23 cellular contexts compared by ENCODE assay signal in genomic region chr4:158812543-158812942, GRCh38. TPM values are rescaled to one million over a fixed set of nuclear protein-coding genes. Genes with fewer than 3 reads are reported as not detected.
DNase-seq lines count a peak whose midpoint lies in the region; ATAC-seq and TF ChIP-seq lines count a peak whose summit lies in the region.
"Had no signal": no experiment of that assay in that cellular context is flagged by ENCODE, and none has a peak within 500 bp of the region (broad histone marks: within the 10 kb centered on the region; RNA-seq: fewer than 3 reads in every experiment).

No MANE protein-coding gene starts in this region.

- no peak for TF ChIP-seq CTCF in heart right ventricle (IDR thresholded peaks at IDR 0.05)
- no peak for TF ChIP-seq CTCF in esophagus muscularis mucosa (IDR thresholded peaks at IDR 0.05)
- no peak for TF ChIP-seq CTCF in sigmoid colon (IDR thresholded peaks at IDR 0.05)
- TF ChIP-seq CTCF in upper lobe of right lung (IDR thresholded peaks at IDR 0.05): no peak
- TF ChIP-seq CTCF in osteoblast (IDR thresholded peaks at IDR 0.05; ENCODE audit: extremely low read depth, low read depth, low read length): no peak

- H3K27ac ChIP-seq in heart right ventricle (peak overlapping the region; percentile 55 to 89 (median 80)), esophagus muscularis mucosa (replicated peaks in 1 of 4) (peak overlapping the region; percentile 76 to 84 (median 82)), sigmoid colon (peak overlapping the region; percentile 73 to 86 (median 83)), upper lobe of right lung (peak overlapping the region; percentile 58), osteoblast (ENCODE audit: low read depth, low read length) (no peak overlapping the region)
- H3K27ac ChIP-seq: A549, GM23248 had no signal

- TF ChIP-seq EP300 in esophagus muscularis mucosa (IDR thresholded peaks at IDR 0.05): no peak
- TF ChIP-seq EP300 in sigmoid colon (IDR thresholded peaks at IDR 0.05): no peak

- ATAC-seq in heart right ventricle (no peak), left cardiac atrium (no peak), upper lobe of right lung (no peak), HG03432 (IDR thresholded peaks at IDR 0.05; ENCODE audit: unreplicated experiment) (no peak)
- ATAC-seq: A549; activated CD8-positive, alpha-beta T cell treated with anti-CD3 and anti-CD28 coated beads, Interleukin-2, amount 10 ng/mL, durations not matched to agents 7 days and 5 days; naive thymus-derived CD4-positive, alpha-beta T cell had no signal

- no peaks in the 10 kb centered on the region for H3K9me3 ChIP-seq in heart right ventricle
- no peaks in the 10 kb centered on the region for H3K9me3 ChIP-seq in esophagus muscularis mucosa
- no peaks in the 10 kb centered on the region for H3K9me3 ChIP-seq in sigmoid colon
- H3K9me3 ChIP-seq in upper lobe of right lung: no peaks in the 10 kb centered on the region
- H3K9me3 ChIP-seq in osteoblast (ENCODE audit: low read depth, low read length): no peaks in the 10 kb centered on the region
- H3K9me3 ChIP-seq: A549, testis had no signal

- H3K27me3 ChIP-seq in heart right ventricle (no peaks in the 10 kb centered on the region), esophagus muscularis mucosa (no peaks in the 10 kb centered on the region), sigmoid colon (no peaks in the 10 kb centered on the region), upper lobe of right lung (no peaks in the 10 kb centered on the region), osteoblast (ENCODE audit: insufficient read depth, low read length) (no peaks in the 10 kb centered on the region)
- H3K27me3 ChIP-seq: testis had no signal

- no peak overlapping the region for H3K4me2 ChIP-seq in osteoblast (ENCODE audit: insufficient read depth, low read length)
- H3K4me2 ChIP-seq: A549 had no signal

- TF ChIP-seq POLR2A in esophagus muscularis mucosa (IDR thresholded peaks at IDR 0.05; ENCODE audit: low read depth) (no peak), sigmoid colon (IDR thresholded peaks at IDR 0.05) (no peak)

- H3K79me2 ChIP-seq in osteoblast (ENCODE audit: insufficient read depth, low read length): peaks cover 73% of the 10 kb centered on the region

- H2AFZ ChIP-seq in osteoblast (ENCODE audit: low read length): no peak overlapping the region
- H2AFZ ChIP-seq: GM23248 had no signal

- H3K4me3 ChIP-seq in heart right ventricle (no peak overlapping the region), esophagus muscularis mucosa (no peak overlapping the region), sigmoid colon (no peak overlapping the region), upper lobe of right lung (no peak overlapping the region), osteoblast (ENCODE audit: insufficient read depth, low read length) (no peak overlapping the region)
- H3K4me3 ChIP-seq: A549, GM23248, testis had no signal

- DNase-seq in heart right ventricle: no peak
- no peak for DNase-seq in left cardiac atrium
- DNase-seq in esophagus muscularis mucosa (ENCODE audit: extremely low spot score): no peak
- DNase-seq in sigmoid colon: no peak
- no peak for DNase-seq in upper lobe of right lung
- no peak for DNase-seq in osteoblast (ENCODE audit: insufficient read length, low spot score, missing footprints)
- no peak for DNase-seq in SKM-1 (lab: John Stamatoyannopoulos, UW; ENCODE audit: unreplicated experiment)
- DNase-seq: activated CD4-positive, alpha-beta T cell treated with anti-CD3 and anti-CD28 coated beads for 1 hour; activated CD8-positive, alpha-beta T cell treated with anti-CD3 and anti-CD28 coated beads, Interleukin-2, amount 10 ng/mL, durations not matched to agents 7 days and 5 days; activated naive CD4-positive, alpha-beta T cell treated with Interleukin-2 at 50 U/mL for 16 hours; amygdala; cerebellar nuclear complex; effector CD8-positive, alpha-beta T cell; foreskin melanocyte; GM23248; mesenchymal stem cell; naive thymus-derived CD4-positive, alpha-beta T cell; NCI-H1048; NCI-H1930; NCI-H774; testis had no signal

- H4K20me1 ChIP-seq in osteoblast (ENCODE audit: insufficient read depth, low read length): no peaks in the 10 kb centered on the region

- peaks cover 15 to 84% (median 70%) of the 10 kb centered on the region in 9 donors for H3K4me1 ChIP-seq in heart right ventricle
- peaks cover 59 to 80% (median 72%) of the 10 kb centered on the region in 4 donors for H3K4me1 ChIP-seq in esophagus muscularis mucosa
- H3K4me1 ChIP-seq in sigmoid colon: peaks cover 0 to 64% (median 53%) of the 10 kb centered on the region in 4 donors
- H3K4me1 ChIP-seq in upper lobe of right lung: peaks cover 78% of the 10 kb centered on the region
- peaks cover 46% of the 10 kb centered on the region for H3K4me1 ChIP-seq in osteoblast (ENCODE audit: insufficient read depth, low read length)

- intact Hi-C loops in heart right ventricle (cut with DNase I) (loop anchor here in 3 of 10 donors (5.0 kb wide), 2 partner anchors 35 to 40 kb away; no protein-coding TSS in a partner anchor), left cardiac atrium (cut with DNase I) (loop anchor here in 1 of 2 donors (5.0 kb wide), 1 partner anchor 45 kb away; the partner anchor contains the start of gene FNIP2), esophagus muscularis mucosa (cut with DNase I) (no loop called here), sigmoid colon (cut with DNase I) (loop anchor here (5.0 kb wide), 1 partner anchor 45 kb away; the partner anchor contains the start of gene FNIP2), upper lobe of right lung (cut with DNase I) (no loop called here)

- H3K36me3 ChIP-seq in heart right ventricle: no peaks in the 10 kb centered on the region
- H3K36me3 ChIP-seq in esophagus muscularis mucosa: no peaks in the 10 kb centered on the region
- H3K36me3 ChIP-seq in sigmoid colon: no peaks in the 10 kb centered on the region
- no peaks in the 10 kb centered on the region for H3K36me3 ChIP-seq in upper lobe of right lung
- no peaks in the 10 kb centered on the region for H3K36me3 ChIP-seq in osteoblast (ENCODE audit: insufficient read depth, low read length)

RNA-seq across cellular contexts. Expression of gene FNIP2, which starts 43.7 kb away (rescaled TPM):
- total RNA-seq in heart right ventricle (10 to 100 TPM; 34.1 to 89.7 (median 53.4) TPM), left cardiac atrium (10 to 100 TPM; 40.6 to 55.3 TPM), esophagus muscularis mucosa (10 to 100 TPM; 80.0 to 97.7 (median 87.4) TPM), sigmoid colon (10 to 100 TPM; 35.2 to 38.9 (median 36.5) TPM), upper lobe of right lung (98.4 TPM), osteoblast (73.4 and 78.9 TPM in 2 replicates)
- polyA plus RNA-seq in heart right ventricle (10 to 100 TPM in 1 of 2 donors, 1 to 10 TPM in 1; 8.5 to 17.8 TPM), sigmoid colon (10 to 100 TPM; 14.4 to 22.7 (median 17.8) TPM)
